In the genomic region with DNA sequence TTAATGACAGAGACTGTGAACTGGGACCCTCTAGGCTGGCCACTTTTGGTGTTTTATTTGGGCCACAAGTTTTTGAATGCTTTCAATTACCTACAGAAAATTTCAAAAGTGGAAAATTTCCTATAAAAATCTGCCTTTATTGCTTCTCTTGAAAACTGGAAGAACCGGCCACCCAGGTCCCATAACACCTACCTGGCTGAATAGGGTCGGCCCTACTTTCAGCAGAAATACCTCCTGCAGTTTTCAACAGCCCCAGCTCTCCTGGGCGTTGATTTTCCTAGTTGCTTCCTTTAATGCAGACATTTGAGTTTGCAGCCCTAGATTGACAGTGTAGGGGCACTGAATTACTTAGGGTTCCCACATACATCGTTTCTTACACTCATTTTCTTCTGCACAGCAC, we compare ENCODE assay signal across 8 cellular contexts. TPM values are rescaled to one million over a fixed set of nuclear protein-coding genes. Genes with fewer than 3 reads are reported as not detected.
DNase-seq lines count a peak whose midpoint lies in the region; FAIRE-seq and TF ChIP-seq lines count a peak whose summit lies in the region.

No MANE protein-coding gene starts in this region.

- no peaks in the 10 kb centered on the region for H3K36me3 Mint-ChIP-seq in endothelial cell (ENCODE audit: low read depth, unreplicated experiment)
- H3K36me3 Mint-ChIP-seq in progenitor cell of endocrine pancreas (ENCODE audit: insufficient read depth): peaks cover 3% of the 10 kb centered on the region

- peaks cover 26% of the 10 kb centered on the region for H3K36me3 ChIP-seq in OCI-LY7 (ENCODE audit: insufficient read depth, low read length)

- FAIRE-seq in H54 (lab: Jason Lieb, UNC): no peak

- H3K79me2 ChIP-seq in OCI-LY7 (ENCODE audit: insufficient read depth, low read depth, low read length): peaks cover 27% of the 10 kb centered on the region

- H3K4me3 Mint-ChIP-seq in endothelial cell (ENCODE audit: unreplicated experiment): peak overlapping the region; percentile 99
- peak overlapping the region; percentile 95 for H3K4me3 Mint-ChIP-seq in progenitor cell of endocrine pancreas (ENCODE audit: low read depth)

- H3K9me3 Mint-ChIP-seq in endothelial cell (ENCODE audit: unreplicated experiment) (no peaks in the 10 kb centered on the region), progenitor cell of endocrine pancreas (ENCODE audit: low read depth) (no peaks in the 10 kb centered on the region)

- TF ChIP-seq CTCF in GM12864 (IDR thresholded peaks at IDR 0.05; ENCODE audit: low read depth, low read length, missing control alignments): no peak
- no peak for TF ChIP-seq CTCF in OCI-LY7 (conservative IDR thresholded peaks at IDR 0.05; ENCODE audit: low read length)
- no peak for TF ChIP-seq CTCF in endothelial cell (IDR thresholded peaks at IDR 0.05; ENCODE audit: unreplicated experiment)
- TF ChIP-seq CTCF in progenitor cell of endocrine pancreas (IDR thresholded peaks at IDR 0.05; ENCODE audit: unreplicated experiment): no peak

- POLR2A ChIA-PET in OCI-LY7 (lab: Charles Lee): interaction anchor here (0.8 kb wide), 1 partner anchor 233 kb away, joined by 3 read pairs; no protein-coding TSS in a partner anchor

- no peaks in the 10 kb centered on the region for H3K9me3 ChIP-seq in OCI-LY7 (ENCODE audit: low read length)

- CTCF ChIA-PET in OCI-LY7 (lab: Charles Lee; ENCODE audit: unreplicated experiment): no interaction called here

- H3K27ac Mint-ChIP-seq in endothelial cell (ENCODE audit: unreplicated experiment) (peak overlapping the region; percentile 31), progenitor cell of endocrine pancreas (no peak overlapping the region)

- H3K4me1 Mint-ChIP-seq in endothelial cell (ENCODE audit: unreplicated experiment) (peaks cover 6% of the 10 kb centered on the region), progenitor cell of endocrine pancreas (ENCODE audit: low read depth) (peaks cover 17% of the 10 kb centered on the region)

- H3K4me2 ChIP-seq in OCI-LY7 (ENCODE audit: low read length): peak overlapping the region; percentile 98

- H4K20me1 ChIP-seq in OCI-LY7 (ENCODE audit: insufficient read depth, low read length): peaks cover 6% of the 10 kb centered on the region; the same call in 1 of the 2 replicates

- H3K27me3 Mint-ChIP-seq in endothelial cell (ENCODE audit: unreplicated experiment) (peaks cover 3% of the 10 kb centered on the region), progenitor cell of endocrine pancreas (peaks cover 25% of the 10 kb centered on the region)

- no peak for TF ChIP-seq POLR2A in H54 (IDR thresholded peaks at IDR 0.05; ENCODE audit: low read depth, low read length)

- DNase-seq in GM12864 (ENCODE audit: low read depth) (no peak), OCI-LY7 (ENCODE audit: low spot score) (no peak), endothelial cell (ENCODE audit: low spot score) (no peak), progenitor cell of endocrine pancreas (ENCODE audit: low spot score, unreplicated experiment) (no peak), H54 (ENCODE audit: insufficient read length, low spot score) (no peak), germinal center (ENCODE audit: low spot score) (no peak), NCI-H510A (lab: John Stamatoyannopoulos, UW) (no peak), NCI-H1092 (lab: John Stamatoyannopoulos, UW) (no peak)

- no TSS peak for BruUV-seq in OCI-LY7 (replicated peaks; lab: Mats Ljungman, UMichigan)

- no peak overlapping the region for H3K27ac ChIP-seq in OCI-LY7 (ENCODE audit: low read depth, low read length, poor library complexity, severe bottlenecking)

- no peaks in the 10 kb centered on the region for H3K9me2 ChIP-seq in OCI-LY7 (ENCODE audit: insufficient read depth, low read length)

- intact Hi-C loops in OCI-LY7 (cut with micrococcal nuclease; ENCODE audit: unreplicated experiment): loop anchor here (5.0 to 10.0 kb wide), 4 partner anchors 230 to 1083 kb away; partner anchors contain the start of genes ANAPC13, CDV3, CEP63 and NPHP3

- H3K4me3 ChIP-seq in GM12864 (ENCODE audit: low read depth, low read length) (peak overlapping the region; percentile 77; the same call in 1 of the 2 replicates), OCI-LY7 (ENCODE audit: low read depth, low read length, poor library complexity, severe bottlenecking) (peak overlapping the region; percentile 87)

- peak overlapping the region; percentile 100 for H2AFZ ChIP-seq in OCI-LY7 (ENCODE audit: low read length)

- H3K4me1 ChIP-seq in OCI-LY7 (ENCODE audit: insufficient read depth, low read length, poor library complexity, severe bottlenecking): peaks cover 23% of the 10 kb centered on the region

RNA-seq across cellular contexts. Expression of gene SRPRB, which starts 0.7 kb away (rescaled TPM):
- 36.0 and 39.4 TPM in 2 replicates for total RNA-seq in OCI-LY7 (2014; rRNA removed; shearing (Covaris generic))
- total RNA-seq in OCI-LY7 (2022) (44.8 and 54.1 TPM in 2 replicates), endothelial cell (ENCODE audit: unreplicated experiment) (22.9 TPM), progenitor cell of endocrine pancreas (38.2 and 49.1 TPM in 2 replicates)

RNA-seq across cellular contexts. Expression of gene TF, which starts 58.7 kb away (rescaled TPM):
- total RNA-seq in OCI-LY7 (2014; rRNA removed; shearing (Covaris generic)): 0.25 and 0.93 TPM in 2 replicates
- 0.15 and 0.89 TPM in 2 replicates for total RNA-seq in OCI-LY7 (2022)
- 3.9 TPM for total RNA-seq in endothelial cell (ENCODE audit: unreplicated experiment)
- total RNA-seq in progenitor cell of endocrine pancreas: 3.8 and 4.4 TPM in 2 replicates
